37 cellular contexts compared by ENCODE assay signal in genomic region chr4:73448448-73449203, GRCh38. TPM values are rescaled to one million over a fixed set of nuclear protein-coding genes. Genes with fewer than 3 reads are reported as not detected.
"Had no signal": no experiment of that assay in that cellular context is flagged by ENCODE, and none has a peak within 500 bp of the region (broad histone marks: within the 10 kb centered on the region; RNA-seq: fewer than 3 reads in every experiment).

No MANE protein-coding gene starts in this region.

- ATAC-seq: activated CD4-positive, CD25-positive, alpha-beta regulatory T cell treated with anti-CD3 and anti-CD28 coated beads, Interleukin-2, amount 50 U/mL, for 24 hours; activated CD8-positive, alpha-beta memory T cell treated with anti-CD3 and anti-CD28 coated beads, Interleukin-2, amount 10 ng/mL, durations not matched to agents 7 days and 5 days; activated CD8-positive, alpha-beta T cell treated with anti-CD3 and anti-CD28 coated beads, Interleukin-2, amount 10 ng/mL, durations not matched to agents 7 days and 5 days; activated naive CD4-positive, alpha-beta T cell treated with anti-CD3 and anti-CD28 coated beads, Interleukin-2, amount 50 U/mL, for 72 hours; gastroesophageal sphincter; heart right ventricle; T-helper 17 cell had no signal

- H3K4me1 ChIP-seq: gastroesophageal sphincter, heart right ventricle had no signal

- H3K27me3 ChIP-seq: ascending aorta, brain microvascular endothelial cell, esophagus squamous epithelium, gastroesophageal sphincter, hepatocyte had no signal

- H3K4me3 ChIP-seq: ascending aorta, coronary artery, esophagus squamous epithelium, gastroesophageal sphincter, heart right ventricle, hepatocyte had no signal

- H3K36me3 ChIP-seq: ascending aorta, brain microvascular endothelial cell, esophagus squamous epithelium, gastroesophageal sphincter, heart right ventricle, WERI-Rb-1 had no signal

- DNase-seq: activated B cell treated with CpG ODN at 0.5 μM for 24 hours; activated CD4-positive, alpha-beta memory T cell treated with anti-CD3 and anti-CD28 coated beads for 36 hours; activated CD4-positive, alpha-beta T cell treated with anti-CD3 and anti-CD28 coated beads for 48 hours; activated CD8-positive, alpha-beta memory T cell treated with anti-CD3 and anti-CD28 coated beads, Interleukin-2, amount 10 ng/mL, durations not matched to agents 7 days and 5 days; activated CD8-positive, alpha-beta memory T cell treated with anti-CD3 and anti-CD28 coated beads, Interleukin-2, amount 50 U/mL, for 4 hours; activated CD8-positive, alpha-beta T cell treated with anti-CD3 and anti-CD28 coated beads, Interleukin-2, amount 10 ng/mL, durations not matched to agents 7 days and 5 days; activated gamma-delta T cell; activated naive CD4-positive, alpha-beta T cell; activated naive CD4-positive, alpha-beta T cell treated with anti-CD3 and anti-CD28 coated beads, Interleukin-2, amount 10 ng/mL, durations not matched to agents 7 days and 5 days; activated naive CD8-positive, alpha-beta T cell treated with anti-CD3 and anti-CD28 coated beads, Interleukin-2, amount 10 ng/mL, durations not matched to agents 7 days and 5 days; activated T-cell treated with anti-CD3 and anti-CD28 coated beads, Interleukin-2, amount 50 U/mL, for 1 hour; activated T-cell treated with anti-CD3 and anti-CD28 coated beads, Interleukin-2, amount 50 U/mL, for 72 hours; dermis blood vessel endothelial cell; effector CD4-positive, alpha-beta T cell; esophagus squamous epithelium; foreskin melanocyte; heart right ventricle; T-helper 17 cell; T1000; WERI-Rb-1 had no signal

- H3K27ac ChIP-seq: ascending aorta, coronary artery, epithelial cell of prostate, esophagus squamous epithelium, gastroesophageal sphincter, heart right ventricle, hepatocyte, WERI-Rb-1 had no signal

- H3K9me3 ChIP-seq: ascending aorta, esophagus squamous epithelium, gastroesophageal sphincter, heart right ventricle had no signal

RNA-seq across cellular contexts. Expression of gene AFP, which starts 12.6 kb away (rescaled TPM):
- total RNA-seq: activated B cell treated with CpG ODN at 0.5 μM for 24 hours; activated CD4-positive, alpha-beta memory T cell treated with anti-CD3 and anti-CD28 coated beads for 36 hours; activated CD8-positive, alpha-beta memory T cell treated with anti-CD3 and anti-CD28 coated beads for 36 hours; activated CD8-positive, alpha-beta memory T cell treated with anti-CD3 and anti-CD28 coated beads, Interleukin-2, amount 10 ng/mL, durations not matched to agents 7 days and 5 days; activated CD8-positive, alpha-beta T cell treated with anti-CD3 and anti-CD28 coated beads, Interleukin-2, amount 10 ng/mL, durations not matched to agents 7 days and 5 days; activated naive CD4-positive, alpha-beta T cell treated with anti-CD3 and anti-CD28 coated beads, Interleukin-2, amount 50 U/mL, for 72 hours; activated naive CD8-positive, alpha-beta T cell treated with anti-CD3 and anti-CD28 coated beads, Interleukin-2, amount 10 ng/mL, durations not matched to agents 7 days and 5 days; activated T-cell treated with anti-CD3 and anti-CD28 coated beads, Interleukin-2, amount 50 U/mL, for 72 hours; ascending aorta; bronchial epithelial cell; cardiac septum; dermis blood vessel endothelial cell; endothelial cell of umbilical vein; esophagus squamous epithelium; fibroblast of villous mesenchyme; gastroesophageal sphincter; glomerular endothelial cell; heart right ventricle; T-helper 17 cell had no signal
- polyA plus RNA-seq: endothelial cell of umbilical vein, heart right ventricle had no signal

RNA-seq across cellular contexts. Expression of gene AFM, which starts 32.9 kb away (rescaled TPM):
- total RNA-seq: activated B cell treated with CpG ODN at 0.5 μM for 24 hours; activated CD4-positive, alpha-beta memory T cell treated with anti-CD3 and anti-CD28 coated beads for 36 hours; activated CD8-positive, alpha-beta memory T cell treated with anti-CD3 and anti-CD28 coated beads for 36 hours; activated CD8-positive, alpha-beta memory T cell treated with anti-CD3 and anti-CD28 coated beads, Interleukin-2, amount 10 ng/mL, durations not matched to agents 7 days and 5 days; activated CD8-positive, alpha-beta T cell treated with anti-CD3 and anti-CD28 coated beads, Interleukin-2, amount 10 ng/mL, durations not matched to agents 7 days and 5 days; activated naive CD4-positive, alpha-beta T cell treated with anti-CD3 and anti-CD28 coated beads, Interleukin-2, amount 50 U/mL, for 72 hours; activated naive CD8-positive, alpha-beta T cell treated with anti-CD3 and anti-CD28 coated beads, Interleukin-2, amount 10 ng/mL, durations not matched to agents 7 days and 5 days; activated T-cell treated with anti-CD3 and anti-CD28 coated beads, Interleukin-2, amount 50 U/mL, for 72 hours; ascending aorta; bronchial epithelial cell; cardiac septum; cerebellum; dermis blood vessel endothelial cell; endothelial cell of umbilical vein; esophagus squamous epithelium; fibroblast of lung; fibroblast of villous mesenchyme; gastroesophageal sphincter; glomerular endothelial cell; heart right ventricle; T-helper 17 cell had no signal
- polyA plus RNA-seq: endothelial cell of umbilical vein, esophagus, fibroblast of lung, heart right ventricle had no signal

RNA-seq across cellular contexts. Expression of gene ALB, which starts 44.5 kb away (rescaled TPM):
- total RNA-seq: activated B cell treated with CpG ODN at 0.5 μM for 24 hours; activated CD4-positive, alpha-beta memory T cell treated with anti-CD3 and anti-CD28 coated beads for 36 hours; activated CD8-positive, alpha-beta memory T cell treated with anti-CD3 and anti-CD28 coated beads for 36 hours; activated CD8-positive, alpha-beta memory T cell treated with anti-CD3 and anti-CD28 coated beads, Interleukin-2, amount 10 ng/mL, durations not matched to agents 7 days and 5 days; activated CD8-positive, alpha-beta T cell treated with anti-CD3 and anti-CD28 coated beads, Interleukin-2, amount 10 ng/mL, durations not matched to agents 7 days and 5 days; activated naive CD4-positive, alpha-beta T cell treated with anti-CD3 and anti-CD28 coated beads, Interleukin-2, amount 50 U/mL, for 72 hours; activated naive CD8-positive, alpha-beta T cell treated with anti-CD3 and anti-CD28 coated beads, Interleukin-2, amount 10 ng/mL, durations not matched to agents 7 days and 5 days; bronchial epithelial cell; cardiac septum; dermis blood vessel endothelial cell; endothelial cell of umbilical vein; fibroblast of lung; fibroblast of villous mesenchyme; glomerular endothelial cell; T-helper 17 cell had no signal
- polyA plus RNA-seq: endothelial cell of umbilical vein had no signal
